In the genomic region with DNA sequence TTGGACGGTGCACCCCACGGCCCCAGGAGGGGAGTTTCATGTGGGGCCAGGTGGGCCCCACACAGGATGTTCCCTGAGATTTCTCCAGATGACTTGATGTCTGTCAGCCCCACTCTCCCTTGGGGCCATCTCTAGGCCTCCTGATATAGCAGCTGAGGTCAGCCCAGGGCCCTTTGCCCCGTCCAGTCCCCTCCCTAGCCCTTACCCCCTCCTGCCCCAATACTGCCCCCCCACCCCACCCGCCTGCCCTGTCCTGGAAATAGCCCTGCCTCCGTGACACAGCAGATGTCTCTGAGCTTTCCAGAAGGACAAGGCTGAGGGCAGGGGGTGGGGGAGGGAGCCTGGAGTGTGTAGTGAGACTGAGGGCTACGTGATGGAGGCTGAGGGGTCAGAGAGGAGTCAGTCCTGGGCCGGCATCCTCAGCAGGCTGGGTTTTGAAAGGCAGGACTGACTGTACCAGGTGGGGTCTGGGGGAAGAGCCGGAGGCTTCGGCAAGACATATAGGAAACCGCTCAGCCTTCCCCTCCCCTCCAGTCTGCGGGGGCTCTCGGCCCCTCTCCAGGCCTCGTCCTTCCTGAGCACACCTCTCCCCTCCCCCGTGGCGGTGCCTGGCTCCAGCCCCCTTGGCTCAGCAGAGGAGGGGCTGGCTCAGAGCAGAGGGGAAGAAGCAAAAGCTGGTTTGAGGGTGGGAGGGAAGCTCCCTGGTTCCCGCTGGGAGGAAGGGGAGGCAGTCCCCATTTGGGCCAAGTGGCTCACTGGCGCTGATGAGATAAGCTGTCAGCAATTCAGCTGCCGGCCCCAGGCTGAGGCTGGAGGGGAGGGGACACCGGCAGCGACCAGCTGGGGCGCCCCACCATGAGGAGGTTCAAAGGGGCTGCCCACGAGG, we compare ENCODE assay signal across 9 cellular contexts. TPM values are rescaled to one million over a fixed set of nuclear protein-coding genes. Genes with fewer than 3 reads are reported as not detected.
A peak's percentile ranks its signal among the peaks of the same experiment; 100 is the strongest.
DNase-seq lines count a peak whose midpoint lies in the region; ATAC-seq and TF ChIP-seq lines count a peak whose summit lies in the region.
"Had no signal": no experiment of that assay in that cellular context is flagged by ENCODE, and none has a peak within 500 bp of the region (broad histone marks: within the 10 kb centered on the region; RNA-seq: fewer than 3 reads in every experiment).

No MANE protein-coding gene starts in this region.

- H4K20me1 ChIP-seq in DND-41 (ENCODE audit: insufficient read depth, low read length), result no peaks in the 10 kb centered on the region
- H4K20me1 ChIP-seq in OCI-LY3 (ENCODE audit: insufficient read depth, low read length), result no peaks in the 10 kb centered on the region

- no peaks in the 10 kb centered on the region for H3K36me3 ChIP-seq in DND-41 (ENCODE audit: insufficient read depth, low read length)
- no peaks in the 10 kb centered on the region for H3K36me3 ChIP-seq in OCI-LY3 (replicated peaks; ENCODE audit: low read depth, low read length)
- no peaks in the 10 kb centered on the region for H3K36me3 ChIP-seq in prostate gland

- H3K4me2 ChIP-seq in DND-41 (ENCODE audit: insufficient read depth, low read length), result no peak overlapping the region
- H3K4me2 ChIP-seq in OCI-LY3 (ENCODE audit: low read length), result peak overlapping the region; percentile 5; the same call in 1 of the 2 replicates

- DNase-seq in DND-41 (no peak), globus pallidus (ENCODE audit: low spot score) (peak; percentile 61), prostate gland (ENCODE audit: low spot score) (no peak), SIG-M5 treated with dmso at 0.1 percent for 504 hours (lab: John Stamatoyannopoulos, UW; ENCODE audit: unreplicated experiment) (no peak), GM13977 (ENCODE audit: low spot score) (no peak)
- DNase-seq: SW 1271 had no signal

- H3K79me2 ChIP-seq in DND-41 (ENCODE audit: insufficient read depth, low read length), result no peaks in the 10 kb centered on the region
- no peaks in the 10 kb centered on the region for H3K79me2 ChIP-seq in OCI-LY3 (ENCODE audit: low read length)

- no peak overlapping the region for H2AFZ ChIP-seq in DND-41 (ENCODE audit: low read depth, low read length)
- H2AFZ ChIP-seq in OCI-LY3 (ENCODE audit: low read depth, low read length), result no peak overlapping the region; the same call in 1 of the 2 replicates

- no peak for TF ChIP-seq POLR2A in prostate gland (IDR thresholded peaks at IDR 0.05)

- H3K9ac ChIP-seq in DND-41 (ENCODE audit: low read depth, low read length) (no peak overlapping the region), OCI-LY3 (ENCODE audit: low read length) (no peak overlapping the region)

- H3K4me1 ChIP-seq in DND-41 (ENCODE audit: insufficient read depth, low read length), result no peaks in the 10 kb centered on the region
- H3K4me1 ChIP-seq in OCI-LY3 (ENCODE audit: low read length), result peaks cover 6% of the 10 kb centered on the region
- H3K4me1 ChIP-seq in prostate gland (replicated peaks), result no peaks in the 10 kb centered on the region

- ATAC-seq in DND-41 (ENCODE audit: insufficient read depth, low read depth), result peak; percentile 29; the same call in 1 of the 3 replicates
- no peak for ATAC-seq in HG02571 (IDR thresholded peaks at IDR 0.05; ENCODE audit: unreplicated experiment)
- no peak for ATAC-seq in GM19452 (IDR thresholded peaks at IDR 0.05; ENCODE audit: unreplicated experiment)

- H3K4me3 ChIP-seq in DND-41 (ENCODE audit: low read depth in 1 of 2, low read length in 2 of 2) (no peak overlapping the region), OCI-LY3 (ENCODE audit: low read length) (no peak overlapping the region), prostate gland (peak overlapping the region; percentile 41 to 43)

- intact Hi-C loops in prostate gland (cut with DNase I), result loop anchor here (2.0 to 5.0 kb wide), 2 partner anchors 75 to 95 kb away; partner anchors contain the start of gene CALU

- H3K9me3 ChIP-seq in DND-41 (ENCODE audit: insufficient read depth, low read length, severe bottlenecking) (no peaks in the 10 kb centered on the region), OCI-LY3 (ENCODE audit: insufficient read depth, low read length) (no peaks in the 10 kb centered on the region), prostate gland (no peaks in the 10 kb centered on the region)

- 37% methylated on average over 22 of the region's 22 CpGs for WGBS in prostate gland

- no peaks in the 10 kb centered on the region for H3K27me3 ChIP-seq in DND-41 (ENCODE audit: insufficient read depth, low read length, poor library complexity)
- no peaks in the 10 kb centered on the region for H3K27me3 ChIP-seq in OCI-LY3 (ENCODE audit: low read depth, low read length)
- no peaks in the 10 kb centered on the region for H3K27me3 ChIP-seq in prostate gland (replicated peaks; ENCODE audit: insufficient read depth)

- H3K27ac ChIP-seq in DND-41 (ENCODE audit: low read length) (no peak overlapping the region), OCI-LY3 (ENCODE audit: low read length) (no peak overlapping the region), prostate gland (peak overlapping the region; percentile 74 to 78)

- TF ChIP-seq CTCF in DND-41 (IDR thresholded peaks at IDR 0.05; ENCODE audit: borderline replicate concordance, extremely low read depth, low read length, poor library complexity, severe bottlenecking) (no peak), OCI-LY3 (IDR thresholded peaks at IDR 0.05; ENCODE audit: low read depth, low read length) (no peak), prostate gland (IDR thresholded peaks at IDR 0.05) (no peak), GM13977 (IDR thresholded peaks at IDR 0.05; ENCODE audit: extremely low read depth, insufficient read depth, missing control alignments) (no peak)

- in situ Hi-C loops in GM13977 (cut with MboI; ENCODE audit: low pct_unique_long_range_greater_than_20kb, low sequenced_read_pairs, unreplicated experiment), result no loop called here

RNA-seq across cellular contexts. Expression of gene FLNC, which starts 2.0 kb away (rescaled TPM):
- 100 to 1,000 TPM; 104 to 150 TPM for total RNA-seq in prostate gland

RNA-seq across cellular contexts. Expression of gene ATP6V1F, which starts 30.4 kb away (rescaled TPM):
- 100 to 1,000 TPM; 116 to 118 TPM for total RNA-seq in prostate gland

RNA-seq across cellular contexts. Expression of gene CCDC136, which starts 40.5 kb away (rescaled TPM):
- 10 to 100 TPM; 11.7 to 61.2 TPM for total RNA-seq in prostate gland

RNA-seq across cellular contexts. Expression of gene OPN1SW, which starts 56.6 kb away (rescaled TPM):
- total RNA-seq in prostate gland, result not detected

Comparison
In these comparisons a context has a peak if more than half of its experiments do, and no peak if none do; other contexts are left out.
1. H3K27ac ChIP-seq: peak in prostate gland (2 of 2); none in DND-41 (single experiment) and OCI-LY3 (single experiment).
2. H3K4me3 ChIP-seq: peak in prostate gland (2 of 2); none in DND-41 (0 of 2) and OCI-LY3 (single experiment).